ENCODE assay signal across 8 cellular contexts in the genomic region with DNA sequence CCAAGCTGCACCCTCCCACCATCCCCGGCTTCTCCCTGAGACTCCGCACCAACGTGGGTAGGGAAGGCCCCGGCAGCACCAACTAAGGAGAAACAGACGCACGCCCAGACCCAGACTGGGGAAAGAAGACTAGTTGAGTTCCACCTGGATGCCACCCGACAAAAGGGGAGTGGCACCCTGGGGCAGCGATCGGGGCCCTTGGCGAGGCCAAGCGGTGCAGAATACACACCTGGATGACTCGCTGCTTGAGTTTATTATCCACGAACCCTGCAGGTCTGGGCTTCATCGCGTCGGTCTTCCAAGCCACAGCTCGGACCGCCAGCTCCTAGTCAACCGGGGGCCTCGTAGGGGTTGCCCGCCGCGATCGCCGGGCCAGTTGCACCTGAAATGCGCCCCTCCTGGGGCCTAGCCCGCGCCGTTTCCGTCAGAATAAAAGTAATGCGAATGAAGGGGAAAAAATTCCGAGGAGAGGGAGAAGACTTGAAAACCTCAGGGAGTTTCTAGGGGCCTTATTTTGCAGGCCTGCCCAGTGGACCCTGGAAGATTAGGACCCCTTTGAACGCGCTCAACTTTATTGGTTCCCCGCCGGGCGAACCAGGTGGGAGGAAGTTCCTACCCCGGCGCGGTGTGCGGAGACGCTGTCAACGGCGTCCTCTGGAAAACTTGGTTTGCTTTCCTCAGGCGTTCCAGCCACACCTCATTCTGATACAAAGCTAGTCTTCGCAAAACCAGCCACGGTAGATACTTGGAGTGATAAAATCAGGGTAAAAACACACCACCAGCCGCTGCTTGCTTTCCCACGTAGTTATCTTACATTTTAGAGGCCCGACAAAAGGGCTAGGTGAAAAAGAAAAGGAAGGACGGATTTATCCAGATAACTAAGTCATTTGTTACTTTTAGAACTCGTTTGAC. TPM values are rescaled to one million over a fixed set of nuclear protein-coding genes. Genes with fewer than 3 reads are reported as not detected.
A peak's percentile ranks its signal among the peaks of the same experiment; 100 is the strongest.
DNase-seq lines count a peak whose midpoint lies in the region; ATAC-seq, FAIRE-seq and TF ChIP-seq lines count a peak whose summit lies in the region.

Gene NVL (minus strand): TSS at position 331 of the 912 bp plus-strand sequence. CDS start 45 bp downstream, at position 286.

- H3K4me3 ChIP-seq in pancreas (peak within 1 kb of the TSS; percentile 62 to 89 (median 82)), thyroid gland (replicated peaks in 1 of 3) (peak within 1 kb of the TSS; percentile 56 to 71 (median 62))

- peak within 1 kb of the TSS; percentile 91 to 94 (median 92) for H3K27ac ChIP-seq in pancreas
- peak within 1 kb of the TSS; percentile 88 to 100 (median 92) for H3K27ac ChIP-seq in thyroid gland

- no peaks in the 10 kb centered on the region for H3K27me3 ChIP-seq in pancreas
- H3K27me3 ChIP-seq in thyroid gland = no peaks in the 10 kb centered on the region

- TF ChIP-seq CTCF in pancreas (IDR thresholded peaks at IDR 0.05) = no peak
- no peak for TF ChIP-seq CTCF in thyroid gland (IDR thresholded peaks at IDR 0.05)

- TF ChIP-seq POLR2A in GM12891 (IDR thresholded peaks at IDR 0.05; ENCODE audit: low read depth, low read length) (peak; percentile 63), thyroid gland (IDR thresholded peaks at IDR 0.05) (peak in 1 of 2 donors; percentile 47)

- ATAC-seq in HG02798 (IDR thresholded peaks at IDR 0.05; ENCODE audit: poor library complexity, unreplicated experiment) (peak; percentile 87), Right ventricle myocardium superior (ENCODE audit: poor library complexity) (peak; percentile 98), pancreas (peak; percentile 95 to 99 (median 98))

- intact Hi-C loops in Right ventricle myocardium superior (cut with DNase I) = loop anchor here (5.0 to 10.0 kb wide), 2 partner anchors 155 to 213 kb away; no protein-coding TSS in a partner anchor
- intact Hi-C loops in pancreas (cut with DNase I) = loop anchor here in 2 of 3 donors (10.0 kb wide), 2 partner anchors 205 to 215 kb away; partner anchors contain the start of gene FBXO28 (in 1 of the 2)
- intact Hi-C loops in thyroid gland (cut with DNase I) = loop anchor here (5.0 to 10.0 kb wide), 2 partner anchors 155 to 213 kb away; no protein-coding TSS in a partner anchor

- DNase-seq in GM12891 (ENCODE audit: insufficient read length, low spot score) (peak; percentile 65), NCI-H1436 (lab: John Stamatoyannopoulos, UW) (peak; percentile 88), SW480 (ENCODE audit: low spot score) (peak; percentile 92), Right ventricle myocardium superior (peak; percentile 87), pancreas (peak; percentile 75 to 88 (median 84)), thyroid gland (peak; percentile 81 to 88)
- peak; percentile 63 for DNase-seq in activated naive CD8-positive, alpha-beta T cell treated with anti-CD3 and anti-CD28 coated beads, Interleukin-2, amount 50 U/mL, for 16 hours (ENCODE audit: low read depth, low spot score)

- FAIRE-seq in GM12891 (lab: Jason Lieb, UNC) (peak; percentile 90), pancreas (lab: Jason Lieb, UNC) (peak; percentile 26)

- WGBS in pancreas, 2 donors = 0% methylated on average over 50 to 52 of the region's 52 CpGs
- 0% methylated on average over 50 of the region's 52 CpGs for WGBS in thyroid gland, 2 donors

- H3K36me3 ChIP-seq in pancreas (no peaks in the 10 kb centered on the region), thyroid gland (no peaks in the 10 kb centered on the region)

- H3K4me1 ChIP-seq in pancreas (peaks cover 9 to 21% (median 15%) of the 10 kb centered on the region in 3 donors), thyroid gland (peaks cover 17 to 22% of the 10 kb centered on the region in 2 donors)

- no peaks in the 10 kb centered on the region for H3K9me3 ChIP-seq in pancreas
- H3K9me3 ChIP-seq in thyroid gland = no peaks in the 10 kb centered on the region

TF ChIP-seq in GM12891, 5 proteins besides CTCF, POLR2A, EP300 and RAD21:
- TF ChIP-seq SPI1 (IDR thresholded peaks at IDR 0.05; ENCODE audit: low read depth, low read length) (peak; percentile 68), POLR2AphosphoS5 (IDR thresholded peaks at IDR 0.05; ENCODE audit: low read depth, low read length) (peak; percentile 86), POU2F2 (IDR thresholded peaks at IDR 0.05; ENCODE audit: low read depth, low read length) (peak; percentile 78), PAX5 (IDR thresholded peaks at IDR 0.05; ENCODE audit: insufficient read depth, low read length, severe bottlenecking) (peak; percentile 45), TAF1 (IDR thresholded peaks at IDR 0.05; ENCODE audit: low read depth, low read length) (no peak; the same call in none of the 2 replicates)

RNA-seq across cellular contexts. Expression of gene NVL, which starts in this region (rescaled TPM):
- polyA plus RNA-seq in GM12891 (2012; ENCODE audit: low read depth, missing spikeins) = 15.7 TPM
- total RNA-seq in Right ventricle myocardium superior = 8.4 TPM
- total RNA-seq in pancreas = 10 to 100 TPM in 4 of 6 donors, 1 to 10 TPM in 2; 9.6 to 13.6 (median 12.3) TPM
- polyA plus RNA-seq in pancreas = 10 to 100 TPM; 33.3 to 35.9 TPM
- 10 to 100 TPM; 18.9 to 34.1 (median 26.8) TPM for total RNA-seq in thyroid gland

Comparison
In these comparisons a context has a peak if more than half of its experiments do, and no peak if none do; other contexts are left out.
1. Peak in every context shown above with its lines: DNase-seq, ATAC-seq, H3K4me3 ChIP-seq and H3K27ac ChIP-seq.